25 cellular contexts compared by ENCODE assay signal in the genomic region with DNA sequence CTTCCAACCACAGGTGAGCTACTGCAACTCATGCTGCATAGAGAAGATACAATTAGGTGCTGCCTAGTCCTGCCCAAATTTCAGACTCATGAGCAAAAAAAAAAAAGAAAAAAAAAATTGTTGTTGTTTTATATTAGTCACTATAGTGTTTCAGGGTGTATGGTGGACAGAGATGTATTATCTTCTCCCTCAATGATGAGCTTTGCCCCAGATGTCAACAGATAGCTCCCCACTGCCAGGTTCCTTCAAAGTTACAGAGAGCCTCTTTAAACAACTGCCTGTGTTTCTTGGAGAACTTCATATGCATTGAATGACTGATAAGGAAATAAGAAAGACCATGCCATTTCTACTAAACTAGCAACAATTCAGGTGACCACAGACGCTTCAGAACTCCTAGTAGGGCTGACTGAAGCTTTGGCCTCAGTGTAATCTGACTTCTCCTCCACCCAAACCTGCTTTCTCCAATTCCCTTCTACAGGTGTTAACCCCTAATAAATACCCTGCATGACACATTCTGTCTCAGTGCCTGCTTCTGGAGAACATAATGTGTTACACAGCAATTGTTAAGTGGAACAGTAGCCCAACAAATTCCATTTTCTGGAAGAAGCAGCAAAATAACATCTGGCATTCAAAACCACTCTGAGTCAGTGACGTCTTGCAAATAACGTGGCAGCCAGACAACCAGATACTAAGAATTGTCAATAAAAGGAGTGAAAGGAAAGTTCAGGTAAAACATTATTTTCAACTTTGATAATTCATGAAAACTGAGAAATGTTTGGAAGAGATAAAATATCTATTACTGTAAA.
DNase-seq lines count a peak whose midpoint lies in the region; ATAC-seq and TF ChIP-seq lines count a peak whose summit lies in the region.
"Had no signal": no experiment of that assay in that cellular context is flagged by ENCODE, and none has a peak within 500 bp of the region (broad histone marks: within the 10 kb centered on the region; RNA-seq: fewer than 3 reads in every experiment).

No MANE protein-coding gene starts in this region.

- no peak overlapping the region for H3K27ac ChIP-seq in mammary epithelial cell (ENCODE audit: insufficient read depth, low read depth, low read length)
- no peak overlapping the region for H3K27ac ChIP-seq in RWPE1
- H3K27ac ChIP-seq: prostate gland had no signal

- H3K9me3 ChIP-seq in mammary epithelial cell (replicated peaks; ENCODE audit: insufficient read depth, low read length) (no peaks in the 10 kb centered on the region), Caco-2 (no peaks in the 10 kb centered on the region)
- H3K9me3 ChIP-seq: prostate gland had no signal

- H3K27ac Mint-ChIP-seq in MCF 10A (ENCODE audit: low read depth, unreplicated experiment): no peak overlapping the region
- peak overlapping the region; percentile 12; the same call in 1 of the 2 replicates for H3K27ac Mint-ChIP-seq in WTC11
- no peak overlapping the region for H3K27ac Mint-ChIP-seq in Caco-2 (ENCODE audit: unreplicated experiment)
- H3K27ac Mint-ChIP-seq: activated CD4-positive, alpha-beta memory T cell treated with anti-CD3 and anti-CD28 coated beads for 36 hours; GM23338; memory B cell; natural killer cell treated with Interleukin-12 subunit alpha and Interleukin-12 subunit beta and Interleukin-15 and Interleukin-18, amount 100 ng/mL, for 72 hours; T-helper 1 cell treated with Interleukin-12 subunit alpha and Interleukin-12 subunit beta and Interleukin-4 antibody, amounts not matched to agents 30 μg/mL and 1 μg/mL, for 36 hours had no signal

- intact Hi-C loops in mammary epithelial cell (cut with micrococcal nuclease): no loop called here
- intact Hi-C loops in MCF 10A (cut with micrococcal nuclease): no loop called here
- intact Hi-C loops in Caco-2 (cut with micrococcal nuclease; ENCODE audit: unreplicated experiment): no loop called here

- H3K4me1 ChIP-seq in mammary epithelial cell (ENCODE audit: insufficient read depth, low read length) (no peaks in the 10 kb centered on the region), Caco-2 (0 out of 2 replicates have a peak, but pooled peaks cover 5% of the 10 kb centered on the region)
- H3K4me1 ChIP-seq: prostate gland had no signal

- peaks cover 19% of the 10 kb centered on the region for H3K79me2 ChIP-seq in mammary epithelial cell (ENCODE audit: insufficient read depth, low read length)

- 96% methylated on average over 3 of the region's 3 CpGs for WGBS in mammary epithelial cell (ENCODE audit: low coverage, missing lambda C conversion rate)

- H3K27me3 ChIP-seq in mammary epithelial cell (ENCODE audit: insufficient read depth, low read length): no peaks in the 10 kb centered on the region
- H3K27me3 ChIP-seq in Caco-2 (replicated peaks; ENCODE audit: control insufficient read depth, insufficient read depth, low read length): no peaks in the 10 kb centered on the region

- in situ Hi-C loops in mammary epithelial cell (cut with MboI; ENCODE audit: low sequenced_read_pairs in 2 of 2): no loop called here

- no peak overlapping the region for H3K4me3 ChIP-seq in mammary epithelial cell (replicated peaks in 1 of 3; ENCODE audit: insufficient read depth in 1 of 3, low read depth in 2 of 3, low read length in 3 of 3)
- no peak overlapping the region for H3K4me3 ChIP-seq in Caco-2 (ENCODE audit: low read depth, low read length)
- H3K4me3 ChIP-seq: GM23338, prostate gland had no signal

- no peak for TF ChIP-seq CTCF in mammary epithelial cell (conservative IDR thresholded peaks at IDR 0.05 in 1 of 2, IDR thresholded peaks at IDR 0.05 in 1 of 2; ENCODE audit: extremely low read depth in 1 of 2, insufficient read depth in 1 of 2, low read depth in 1 of 2, low read length in 2 of 2)
- TF ChIP-seq CTCF in MCF 10A (IDR thresholded peaks at IDR 0.05; ENCODE audit: unreplicated experiment): no peak
- TF ChIP-seq CTCF in WTC11 (IDR thresholded peaks at IDR 0.05): no peak
- TF ChIP-seq CTCF in Caco-2 (IDR thresholded peaks at IDR 0.05; ENCODE audit: insufficient read depth in 1 of 2, low read depth in 1 of 2, low read length in 1 of 2, severe bottlenecking in 1 of 2, unreplicated experiment in 1 of 2): no peak
- TF ChIP-seq CTCF in RWPE1 (conservative IDR thresholded peaks at IDR 0.05; ENCODE audit: low read depth): no peak

- CTCF ChIA-PET in mammary epithelial cell (lab: Charles Lee; ENCODE audit: low non-redundant PET) (no interaction called here), MCF 10A (lab: Yijun Ruan, JAX) (interaction anchor here (0.6 kb wide), 1 partner anchor 620 kb away, joined by 5 read pairs; no protein-coding TSS in a partner anchor), WTC11 (lab: Charles Lee) (no interaction called here), Caco-2 (lab: Charles Lee) (no interaction called here), RWPE1 (lab: Yijun Ruan, JAX) (interaction anchor here (0.6 to 0.7 kb wide), 3 partner anchors 45 to 250 kb away, joined by 4 to 6 read pairs (median 4); no protein-coding TSS in a partner anchor)

- no peaks in the 10 kb centered on the region for H3K27me3 Mint-ChIP-seq in MCF 10A (ENCODE audit: insufficient read depth, unreplicated experiment)
- no peaks in the 10 kb centered on the region for H3K27me3 Mint-ChIP-seq in WTC11 (ENCODE audit: low read depth)
- H3K27me3 Mint-ChIP-seq in Caco-2 (ENCODE audit: insufficient read depth, unreplicated experiment): no peaks in the 10 kb centered on the region

- POLR2A ChIA-PET in MCF 10A (lab: Yijun Ruan, JAX) (interaction anchor here (1.5 kb wide), 1 partner anchor 9 kb away, joined by 3 read pairs; no protein-coding TSS in a partner anchor), WTC11 (lab: Charles Lee) (no interaction called here), Caco-2 (lab: Charles Lee) (no interaction called here), RWPE1 (lab: Yijun Ruan, JAX; ENCODE audit: low non-redundant PET) (interaction anchor here (0.6 kb wide), 1 partner anchor 95 kb away, joined by 3 read pairs; no protein-coding TSS in a partner anchor)

- dilution Hi-C loops in mammary epithelial cell (cut with HindIII; ENCODE audit: low sequenced_read_pairs): no loop called here

- ATAC-seq in WTC11: no peak
- ATAC-seq in GM21360 (IDR thresholded peaks at IDR 0.05; ENCODE audit: unreplicated experiment): no peak
- ATAC-seq in HG03039 (IDR thresholded peaks at IDR 0.05; ENCODE audit: unreplicated experiment): no peak
- ATAC-seq: GM23338; natural killer cell treated with Interleukin-12 subunit alpha and Interleukin-12 subunit beta and Interleukin-15 and Interleukin-18, amount 100 ng/mL, for 72 hours; Right ventricle myocardium inferior had no signal

- no peak overlapping the region for H3K9ac ChIP-seq in mammary epithelial cell (ENCODE audit: insufficient read depth, low read length)

- H4K20me1 ChIP-seq in mammary epithelial cell (ENCODE audit: insufficient read depth, low read length): no peaks in the 10 kb centered on the region

- no peak overlapping the region for H3K4me3 Mint-ChIP-seq in MCF 10A (ENCODE audit: unreplicated experiment)
- no peak overlapping the region for H3K4me3 Mint-ChIP-seq in WTC11
- no peak overlapping the region for H3K4me3 Mint-ChIP-seq in Caco-2 (ENCODE audit: unreplicated experiment)
- H3K4me3 Mint-ChIP-seq: activated CD4-positive, alpha-beta memory T cell treated with anti-CD3 and anti-CD28 coated beads for 36 hours; GM23338; memory B cell; natural killer cell treated with Interleukin-12 subunit alpha and Interleukin-12 subunit beta and Interleukin-15 and Interleukin-18, amount 100 ng/mL, for 72 hours; T-helper 1 cell treated with Interleukin-12 subunit alpha and Interleukin-12 subunit beta and Interleukin-4 antibody, amounts not matched to agents 30 μg/mL and 1 μg/mL, for 36 hours had no signal

- H3K9me3 Mint-ChIP-seq in MCF 10A (ENCODE audit: unreplicated experiment) (no peaks in the 10 kb centered on the region), WTC11 (no peaks in the 10 kb centered on the region), Caco-2 (ENCODE audit: unreplicated experiment) (no peaks in the 10 kb centered on the region)
- H3K9me3 Mint-ChIP-seq: activated CD4-positive, alpha-beta memory T cell treated with anti-CD3 and anti-CD28 coated beads for 36 hours; GM23338; memory B cell; natural killer cell treated with Interleukin-12 subunit alpha and Interleukin-12 subunit beta and Interleukin-15 and Interleukin-18, amount 100 ng/mL, for 72 hours; T-helper 1 cell treated with Interleukin-12 subunit alpha and Interleukin-12 subunit beta and Interleukin-4 antibody, amounts not matched to agents 30 μg/mL and 1 μg/mL, for 36 hours had no signal

- no peaks in the 10 kb centered on the region for H3K36me3 ChIP-seq in mammary epithelial cell (ENCODE audit: insufficient read depth, low read length)
- H3K36me3 ChIP-seq in Caco-2 (ENCODE audit: control insufficient read depth, insufficient read depth, low read length): no peaks in the 10 kb centered on the region
- H3K36me3 ChIP-seq: prostate gland had no signal

- BruUV-seq in mammary epithelial cell (replicated peaks; lab: Mats Ljungman, UMichigan) (no TSS peak), MCF 10A (replicated peaks; lab: Mats Ljungman, UMichigan) (no TSS peak), Caco-2 (replicated peaks; lab: Mats Ljungman, UMichigan) (no TSS peak)

- H3K4me1 Mint-ChIP-seq in MCF 10A (ENCODE audit: insufficient read depth, unreplicated experiment): peaks cover 11% of the 10 kb centered on the region
- peaks cover 15% of the 10 kb centered on the region for H3K4me1 Mint-ChIP-seq in WTC11
- H3K4me1 Mint-ChIP-seq in Caco-2 (ENCODE audit: low read depth, unreplicated experiment): peaks cover 12% of the 10 kb centered on the region

- H3K36me3 Mint-ChIP-seq in MCF 10A (ENCODE audit: insufficient read depth, unreplicated experiment): no peaks in the 10 kb centered on the region
- no peaks in the 10 kb centered on the region for H3K36me3 Mint-ChIP-seq in WTC11
- peaks cover 6% of the 10 kb centered on the region for H3K36me3 Mint-ChIP-seq in Caco-2 (ENCODE audit: insufficient read depth, unreplicated experiment)
- H3K36me3 Mint-ChIP-seq: activated CD4-positive, alpha-beta memory T cell treated with anti-CD3 and anti-CD28 coated beads for 36 hours; memory B cell; natural killer cell treated with Interleukin-12 subunit alpha and Interleukin-12 subunit beta and Interleukin-15 and Interleukin-18, amount 100 ng/mL, for 72 hours had no signal

- H3K4me2 ChIP-seq in mammary epithelial cell (ENCODE audit: insufficient read depth, low read depth, low read length): no peak overlapping the region
- H3K4me2 ChIP-seq: GM23338 had no signal

- H2AFZ ChIP-seq in mammary epithelial cell (ENCODE audit: low read depth, low read length): no peak overlapping the region
- H2AFZ ChIP-seq: GM23338 had no signal

- DNase-seq in mammary epithelial cell: peak; percentile 21
- no peak for DNase-seq in MCF 10A (ENCODE audit: unreplicated experiment)
- DNase-seq in WTC11 (ENCODE audit: low spot score): no peak
- peak; percentile 2 for DNase-seq in fibroblast of the conjunctiva (ENCODE audit: low read depth)
- DNase-seq in Caco-2: no peak
- no peak for DNase-seq in RWPE1 (ENCODE audit: low spot score)
- DNase-seq: 8988T; activated CD4-positive, alpha-beta memory T cell treated with anti-CD3 and anti-CD28 coated beads for 36 hours; activated naive CD4-positive, alpha-beta T cell; activated T-cell treated with anti-CD3 and anti-CD28 coated beads for 4 hours; DMS53; effector CD8-positive, alpha-beta T cell; hypothalamus; NCI-H1417 treated with DMSO at 0.1 percent for 48 hours; NCI-H524; small intestine; stimulated activated CD4-positive, alpha-beta T cell treated with anti-CD3 and anti-CD28 coated beads, Interleukin-4, amount 100 ng/mL, for 4 hours had no signal

Comparison
In these comparisons a context has a peak if more than half of its experiments do, and no peak if none do; other contexts are left out.
1. DNase-seq: peak in mammary epithelial cell (single experiment) and fibroblast of the conjunctiva (single experiment); none in MCF 10A (single experiment), WTC11 (single experiment), Caco-2 (0 of 2) and RWPE1 (single experiment).
2. CTCF ChIA-PET loops: an anchor here in MCF 10A (0.6 kb wide) and RWPE1 (0.6 to 0.7 kb wide); none called in mammary epithelial cell, WTC11 and Caco-2.
3. POLR2A ChIA-PET loops: an anchor here in MCF 10A (1.5 kb wide) and RWPE1 (0.6 kb wide); none called in WTC11 and Caco-2.